3 cellular contexts compared by ENCODE assay signal in genomic region chr11:1242751-1243150, GRCh38. TPM values are rescaled to one million over a fixed set of nuclear protein-coding genes. Genes with fewer than 3 reads are reported as not detected.
"Had no signal": no experiment of that assay in that cellular context is flagged by ENCODE, and none has a peak within 500 bp of the region (broad histone marks: within the 10 kb centered on the region; RNA-seq: fewer than 3 reads in every experiment).

No MANE protein-coding gene starts in this region.

RNA-seq across cellular contexts. Expression of gene MUC5B, which starts 19.9 kb away (rescaled TPM):
- total RNA-seq: LHCN-M2, M059J, MCF 10A had no signal
